ENCODE assay signal across 25 cellular contexts in genomic region chr9:110509787-110510186, GRCh38.
"Had no signal": no experiment of that assay in that cellular context is flagged by ENCODE, and none has a peak within 500 bp of the region (broad histone marks: within the 10 kb centered on the region; RNA-seq: fewer than 3 reads in every experiment).

No MANE protein-coding gene starts in this region.

- H3K27me3 ChIP-seq: ascending aorta, cardiac muscle cell, colonic mucosa, ovary, right lobe of liver had no signal

- H3K27ac ChIP-seq: ascending aorta, cardiac muscle cell, colonic mucosa, left ventricle myocardium inferior, neutrophil, ovary, right lobe of liver, thoracic aorta, WERI-Rb-1 had no signal

- ATAC-seq: activated CD4-positive, CD25-positive, alpha-beta regulatory T cell treated with anti-CD3 and anti-CD28 coated beads, Interleukin-2, amount 50 U/mL, for 24 hours; right lobe of liver had no signal

- H3K4me3 ChIP-seq: ascending aorta, cardiac muscle cell, colonic mucosa, left ventricle myocardium inferior, ovary, right lobe of liver, thoracic aorta had no signal

- DNase-seq: activated CD4-positive, alpha-beta T cell treated with anti-CD3 and anti-CD28 coated beads for 48 hours; activated CD4-positive, alpha-beta T cell treated with anti-CD3 and anti-CD28 coated beads, Interleukin-2, amount 50 U/mL, for 48 hours; activated CD8-positive, alpha-beta memory T cell treated with anti-CD3 and anti-CD28 coated beads for 24 hours; activated effector memory CD4-positive, alpha-beta T cell treated with Interleukin-2 at 50 U/mL for 16 hours; activated naive CD4-positive, alpha-beta T cell treated with anti-CD3 and anti-CD28 coated beads for 36 hours; activated naive CD8-positive, alpha-beta T cell treated with anti-CD3 and anti-CD28 coated beads, Interleukin-2, amount 10 ng/mL, durations not matched to agents 7 days and 5 days; cerebellar nuclear complex; colonic mucosa; effector CD8-positive, alpha-beta T cell; islet precursor cell; left ventricle myocardium inferior; mammary epithelial cell; naive B cell; nephron progenitor cell; ovary; right lobe of liver; stimulated activated CD4-positive, alpha-beta T cell treated with anti-CD3 and anti-CD28 coated beads, Interleukin-12 subunit alpha, Interleukin-12 subunit beta, amount 100 ng/mL, for 4 hours; stimulated activated CD4-positive, alpha-beta T cell treated with anti-CD3 and anti-CD28 coated beads, Interleukin-4, amount 100 ng/mL, for 1 hour; trophoblast cell; WERI-Rb-1 had no signal

- H3K9me3 ChIP-seq: ascending aorta, colonic mucosa, left ventricle myocardium inferior, neutrophil, ovary, right lobe of liver, thoracic aorta had no signal

- H3K36me3 ChIP-seq: cardiac muscle cell, colonic mucosa, left ventricle myocardium inferior, neutrophil, ovary, right lobe of liver, WERI-Rb-1 had no signal

- H3K4me1 ChIP-seq: ascending aorta, colonic mucosa, left ventricle myocardium inferior, right lobe of liver had no signal
